8 cellular contexts compared by ENCODE assay signal in the genomic region with DNA sequence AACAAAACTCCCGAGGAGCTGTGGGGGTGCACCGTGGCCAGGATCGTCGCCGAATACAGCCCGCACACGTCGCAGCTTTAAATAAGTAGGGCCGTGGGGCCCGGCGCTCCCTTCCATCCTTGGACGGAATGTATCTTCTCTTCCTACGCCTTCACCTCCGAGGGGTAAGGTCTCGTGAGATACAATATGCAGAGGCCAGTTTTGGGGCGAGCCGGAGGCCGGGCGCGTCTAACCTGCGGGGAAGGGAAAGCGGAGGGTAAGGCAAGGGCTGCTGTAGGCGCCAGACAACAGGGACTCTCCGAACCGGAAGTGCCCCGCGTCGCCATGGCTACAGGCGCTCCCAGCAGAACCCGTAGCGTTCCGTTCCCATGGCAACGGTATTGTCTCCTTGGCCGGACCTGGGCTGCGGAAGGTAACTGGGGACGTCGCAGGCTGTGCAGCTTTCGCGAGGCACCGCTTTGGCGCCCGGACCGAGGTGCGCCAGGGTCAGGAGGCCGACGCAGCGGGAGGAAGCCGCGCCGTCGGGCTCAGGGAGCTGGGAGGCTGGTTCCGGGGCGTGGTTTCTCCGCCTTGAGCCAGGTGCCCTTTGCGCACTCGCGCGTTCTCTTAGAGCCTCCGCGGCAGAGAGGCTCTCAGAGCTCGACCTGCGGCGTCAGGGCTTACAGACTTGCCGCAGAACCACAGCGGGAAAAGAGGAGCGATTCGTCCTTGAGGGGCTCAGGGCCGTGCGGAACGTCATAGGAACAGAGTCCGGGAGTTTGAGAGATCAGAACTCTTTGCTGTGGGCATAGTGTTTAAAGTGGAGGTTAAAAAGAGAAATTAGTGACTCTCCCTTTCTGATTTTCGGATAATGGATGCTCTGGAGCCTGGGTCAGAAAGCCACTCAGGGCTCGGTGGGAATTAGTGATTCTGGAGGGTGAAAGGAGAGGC. TPM values are rescaled to one million over a fixed set of nuclear protein-coding genes. Genes with fewer than 3 reads are reported as not detected.
A peak's percentile ranks its signal among the peaks of the same experiment; 100 is the strongest.
DNase-seq lines count a peak whose midpoint lies in the region; ATAC-seq and TF ChIP-seq lines count a peak whose summit lies in the region.

A gene with protein sequence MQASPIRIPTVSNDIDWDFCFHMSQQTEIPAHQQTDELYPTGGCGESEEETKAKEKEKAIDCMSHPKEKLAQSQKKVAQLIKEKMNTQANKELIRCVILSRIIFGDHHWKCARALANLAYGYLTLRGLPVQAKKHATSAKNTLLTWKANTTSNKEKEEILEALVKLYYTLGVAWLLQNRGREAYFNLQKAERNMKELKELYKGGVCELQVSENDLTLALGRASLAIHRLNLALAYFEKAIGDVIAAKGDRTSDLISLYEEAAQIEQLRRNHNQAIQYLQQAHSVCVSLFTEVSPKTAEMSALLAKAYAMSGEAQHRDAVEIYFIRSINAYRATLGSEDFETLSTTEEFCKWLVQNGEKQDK (plus strand): TSS at position 380 of the 930 bp plus-strand sequence. CDS start 1,508 bp downstream, outside the sequence.

- H3K79me2 ChIP-seq in GM23338 (replicated peaks; ENCODE audit: insufficient read depth) (no peaks in the 10 kb centered on the region), osteoblast (ENCODE audit: insufficient read depth, low read length) (no peaks in the 10 kb centered on the region)

- TF ChIP-seq CTCF in GM23338 (conservative IDR thresholded peaks at IDR 0.05; ENCODE audit: low read depth in 2 of 2) (no peak), osteoblast (IDR thresholded peaks at IDR 0.05; ENCODE audit: extremely low read depth, low read depth, low read length) (no peak), thoracic aorta (IDR thresholded peaks at IDR 0.05) (no peak)

- H3F3A ChIP-seq in GM23338 (replicated peaks; ENCODE audit: low read depth), result peaks cover 3% of the 10 kb centered on the region; the same call in 1 of the 2 replicates

- intact Hi-C loops in head of caudate nucleus (cut with DNase I), result no loop called here

- peak; percentile 93 for ATAC-seq in GM23338
- peak; percentile 95 to 96 for ATAC-seq in activated naive CD4-positive, alpha-beta T cell treated with anti-CD3 and anti-CD28 coated beads, Interleukin-2, amount 50 U/mL, for 72 hours
- peak; percentile 76 for ATAC-seq in thoracic aorta (ENCODE audit: insufficient number of reproducible peaks, low FRiP score, low read depth)

- H3K27me3 Mint-ChIP-seq in GM23338 (ENCODE audit: insufficient read depth, low read depth, poor library complexity), result peaks cover 5% of the 10 kb centered on the region

- peaks cover 11% of the 10 kb centered on the region for H3K9me3 Mint-ChIP-seq in GM23338
- H3K9me3 Mint-ChIP-seq in activated naive CD4-positive, alpha-beta T cell treated with anti-CD3 and anti-CD28 coated beads, Interleukin-2, amount 50 U/mL, for 72 hours, result peaks cover 0 to 4% of the 10 kb centered on the region in 2 donors

- DNase-seq in Daoy (ENCODE audit: low read depth), result peak; percentile 91
- DNase-seq in GM23338 (ENCODE audit: low spot score), result peak; percentile 100
- peak; percentile 77 for DNase-seq in LHCN-M2 (ENCODE audit: low read depth)
- peak; percentile 70 to 75 for DNase-seq in SJCRH30
- peak; percentile 83 to 91 for DNase-seq in activated naive CD4-positive, alpha-beta T cell treated with anti-CD3 and anti-CD28 coated beads, Interleukin-2, amount 50 U/mL, for 72 hours (ENCODE audit: low spot score in 2 of 2)
- DNase-seq in head of caudate nucleus, result peak; percentile 80 to 95 (median 90)
- peak; percentile 95 for DNase-seq in osteoblast (ENCODE audit: insufficient read length, low spot score, missing footprints)
- peak; percentile 74 for DNase-seq in thoracic aorta (ENCODE audit: low spot score)

- H3K4me3 ChIP-seq in GM23338, result peak within 1 kb of the TSS; percentile 56
- peak within 1 kb of the TSS; percentile 63 for H3K4me3 ChIP-seq in SJCRH30
- peak within 1 kb of the TSS; percentile 96 for H3K4me3 ChIP-seq in osteoblast (ENCODE audit: insufficient read depth, low read length)
- H3K4me3 ChIP-seq in thoracic aorta, result peak within 1 kb of the TSS; percentile 85

- no peaks in the 10 kb centered on the region for H3K27me3 ChIP-seq in GM23338 (ENCODE audit: insufficient read depth)
- H3K27me3 ChIP-seq in SJCRH30, result no peaks in the 10 kb centered on the region
- no peaks in the 10 kb centered on the region for H3K27me3 ChIP-seq in osteoblast (ENCODE audit: insufficient read depth, low read length)
- H3K27me3 ChIP-seq in thoracic aorta (replicated peaks; ENCODE audit: insufficient read depth), result no peaks in the 10 kb centered on the region

- H3K4me3 Mint-ChIP-seq in GM23338, result peak within 1 kb of the TSS; percentile 90

- H3K9me2 ChIP-seq in GM23338 (ENCODE audit: insufficient read depth), result no peaks in the 10 kb centered on the region

- H2AFZ ChIP-seq in GM23338 (peak within 1 kb of the TSS; percentile 97), osteoblast (ENCODE audit: low read length) (peak within 1 kb of the TSS; percentile 92)

- peak within 1 kb of the TSS; percentile 97 for H3K27ac Mint-ChIP-seq in GM23338
- peak within 1 kb of the TSS; percentile 87 to 98 for H3K27ac Mint-ChIP-seq in activated naive CD4-positive, alpha-beta T cell treated with anti-CD3 and anti-CD28 coated beads, Interleukin-2, amount 50 U/mL, for 72 hours

- no peaks in the 10 kb centered on the region for H4K20me1 ChIP-seq in GM23338 (replicated peaks; ENCODE audit: insufficient read depth)
- no peaks in the 10 kb centered on the region for H4K20me1 ChIP-seq in osteoblast (ENCODE audit: insufficient read depth, low read length)

- peaks cover 10% of the 10 kb centered on the region for H3K4me1 Mint-ChIP-seq in GM23338

- H3K4me1 ChIP-seq in GM23338 (ENCODE audit: insufficient read depth) (peaks cover 4% of the 10 kb centered on the region; the same call in 1 of the 2 replicates), SJCRH30 (no peaks in the 10 kb centered on the region), osteoblast (ENCODE audit: insufficient read depth, low read length) (no peaks in the 10 kb centered on the region), thoracic aorta (ENCODE audit: control insufficient read depth in 1 of 2, low read depth in 2 of 2) (peaks cover 4 to 15% of the 10 kb centered on the region in 2 donors)

- H3K4me2 ChIP-seq in GM23338, result peak within 1 kb of the TSS; percentile 82
- H3K4me2 ChIP-seq in osteoblast (ENCODE audit: insufficient read depth, low read length), result peak within 1 kb of the TSS; percentile 94

- H3K27ac ChIP-seq in GM23338 (ENCODE audit: low read depth) (peak within 1 kb of the TSS; percentile 92), SJCRH30 (no peak within 1 kb of the TSS), osteoblast (ENCODE audit: low read depth, low read length) (peak within 1 kb of the TSS; percentile 61), thoracic aorta (peak within 1 kb of the TSS; percentile 37 to 69)

- peaks cover 31% of the 10 kb centered on the region for H3K36me3 Mint-ChIP-seq in GM23338 (ENCODE audit: low read depth)
- H3K36me3 Mint-ChIP-seq in activated naive CD4-positive, alpha-beta T cell treated with anti-CD3 and anti-CD28 coated beads, Interleukin-2, amount 50 U/mL, for 72 hours, result peaks cover 0 to 14% of the 10 kb centered on the region in 2 donors

- H3K9me3 ChIP-seq in SJCRH30 (replicated peaks), result no peaks in the 10 kb centered on the region
- H3K9me3 ChIP-seq in osteoblast (ENCODE audit: low read depth, low read length), result no peaks in the 10 kb centered on the region
- H3K9me3 ChIP-seq in thoracic aorta, result no peaks in the 10 kb centered on the region

- H3K36me3 ChIP-seq in GM23338 (ENCODE audit: insufficient read depth), result no peaks in the 10 kb centered on the region; the same call in 1 of the 2 replicates
- peaks cover under 1% of the 10 kb centered on the region; the same call in 1 of the 2 replicates for H3K36me3 ChIP-seq in SJCRH30
- H3K36me3 ChIP-seq in osteoblast (ENCODE audit: insufficient read depth, low read length), result peaks cover 2% of the 10 kb centered on the region
- H3K36me3 ChIP-seq in thoracic aorta, result no peaks in the 10 kb centered on the region

TF ChIP-seq in GM23338, 12 proteins besides CTCF, POLR2A, EP300 and RAD21 (continues in another document):
- TF ChIP-seq CREB1 (CRISPR knock-in tag; IDR thresholded peaks at IDR 0.05; ENCODE audit: low read depth) (peak; percentile 65; the same call in 1 of the 2 replicates), STAT1 (IDR thresholded peaks at IDR 0.05; ENCODE audit: unreplicated experiment) (no peak), POLR2AphosphoS5 (IDR thresholded peaks at IDR 0.05; ENCODE audit: low read depth) (peak; percentile 96)

RNA-seq across cellular contexts. Expression of the gene that starts here (rescaled TPM):
- total RNA-seq in Daoy (2014; rRNA removed; shearing (Covaris generic)), result 0.29 TPM in 1 of 2 replicates, not detected in the other
- 2.2 and 3.6 TPM in 2 replicates for total RNA-seq in GM23338 (2014; rRNA removed; shearing (Covaris generic))
- 1.1 and 2.3 TPM in 2 replicates for polyA plus RNA-seq in GM23338 (2016; fragmentation: Nextera tagmentation; extraction: Ambion mirVana)
- total RNA-seq in LHCN-M2 (2014; rRNA removed) (not detected in 2 replicates), osteoblast (0.29 TPM in 1 of 2 replicates, not detected in the other), thoracic aorta (1 to 10 TPM in 1 of 2 donors, not detected in 1; 3.7 TPM)
- polyA plus RNA-seq in LHCN-M2 (2012), result 0.18 TPM
- not detected in 2 replicates for total RNA-seq in SJCRH30 (2014; rRNA removed; shearing (Covaris generic))
- under 1 TPM; 0.25 to 0.32 TPM for total RNA-seq in activated naive CD4-positive, alpha-beta T cell treated with anti-CD3 and anti-CD28 coated beads, Interleukin-2, amount 50 U/mL, for 72 hours

Comparison
In these comparisons a context has a peak if more than half of its experiments do, and no peak if none do; other contexts are left out.
1. Peak in DNase-seq in Daoy; RNA of the gene not detected or under 1 TPM.
2. Peak in DNase-seq in LHCN-M2; RNA of the gene not detected or under 1 TPM.
3. Peak in DNase-seq and H3K4me3 ChIP-seq in SJCRH30; RNA of the gene not detected or under 1 TPM.
4. Peak in DNase-seq and ATAC-seq in activated naive CD4-positive, alpha-beta T cell treated with anti-CD3 and anti-CD28 coated beads, Interleukin-2, amount 50 U/mL, for 72 hours; RNA of the gene not detected or under 1 TPM.
5. Peak in DNase-seq, H3K4me3 ChIP-seq, H3K27ac ChIP-seq and H3K4me2 ChIP-seq in osteoblast; RNA of the gene not detected or under 1 TPM.